In genomic region chr2:112481050-112481527, GRCh38 we compare ENCODE assay signal across 8 cellular contexts. TPM values are rescaled to one million over a fixed set of nuclear protein-coding genes. Genes with fewer than 3 reads are reported as not detected.
DNase-seq lines count a peak whose midpoint lies in the region; ATAC-seq and TF ChIP-seq lines count a peak whose summit lies in the region.

No MANE protein-coding gene starts in this region.

- peak; percentile 90 for TF ChIP-seq CTCF in C4-2B (conservative IDR thresholded peaks at IDR 0.05)

- no peaks in the 10 kb centered on the region for H3K9me3 ChIP-seq in ectodermal cell (ENCODE audit: control insufficient read depth, low read length)

- peak overlapping the region; percentile 87 for H3K27ac ChIP-seq in C4-2B
- H3K27ac ChIP-seq in ectodermal cell (ENCODE audit: insufficient read depth, low read depth, low read length, poor library complexity, severe bottlenecking): peak overlapping the region; percentile 62

- H3K27me3 Mint-ChIP-seq in activated CD4-positive, alpha-beta memory T cell treated with anti-CD3 and anti-CD28 coated beads, Interleukin-2, amount 10 ng/mL, durations not matched to agents 7 days and 5 days: no peaks in the 10 kb centered on the region

- CTCF ChIA-PET in activated CD4-positive, alpha-beta memory T cell treated with anti-CD3 and anti-CD28 coated beads, Interleukin-2, amount 10 ng/mL, durations not matched to agents 7 days and 5 days (lab: Charles Lee): interaction anchor here (0.6 to 3.1 kb wide), 18 partner anchors 10 to 461 kb away, joined by 3 to 19 read pairs (median 4); partner anchors contain the start of genes CHCHD5 and POLR1B

- peaks cover 29% of the 10 kb centered on the region for H3K4me1 Mint-ChIP-seq in activated CD4-positive, alpha-beta memory T cell treated with anti-CD3 and anti-CD28 coated beads, Interleukin-2, amount 10 ng/mL, durations not matched to agents 7 days and 5 days

- peaks cover 19% of the 10 kb centered on the region for H3K36me3 Mint-ChIP-seq in activated CD4-positive, alpha-beta memory T cell treated with anti-CD3 and anti-CD28 coated beads, Interleukin-2, amount 10 ng/mL, durations not matched to agents 7 days and 5 days (ENCODE audit: low read depth)

- no peaks in the 10 kb centered on the region for H3K9me3 Mint-ChIP-seq in activated CD4-positive, alpha-beta memory T cell treated with anti-CD3 and anti-CD28 coated beads, Interleukin-2, amount 10 ng/mL, durations not matched to agents 7 days and 5 days

- H3K27ac Mint-ChIP-seq in activated CD4-positive, alpha-beta memory T cell treated with anti-CD3 and anti-CD28 coated beads, Interleukin-2, amount 10 ng/mL, durations not matched to agents 7 days and 5 days: peak overlapping the region; percentile 84

- peaks cover 7% of the 10 kb centered on the region for H3K4me1 ChIP-seq in ectodermal cell (ENCODE audit: control insufficient read depth, insufficient read depth, low read length)

- peak overlapping the region; percentile 82 for H3K4me3 Mint-ChIP-seq in activated CD4-positive, alpha-beta memory T cell treated with anti-CD3 and anti-CD28 coated beads, Interleukin-2, amount 10 ng/mL, durations not matched to agents 7 days and 5 days

- POLR2A ChIA-PET in activated CD4-positive, alpha-beta memory T cell treated with anti-CD3 and anti-CD28 coated beads, Interleukin-2, amount 10 ng/mL, durations not matched to agents 7 days and 5 days (lab: Charles Lee): interaction anchor here (1.0 to 1.6 kb wide), 7 partner anchors 14 to 225 kb away, joined by 3 to 8 read pairs (median 4); partner anchors contain the start of genes CHCHD5 and POLR1B

- peak; percentile 62 for DNase-seq in NCI-H82 treated with DMSO at 0.1 percent for 48 hours (lab: John Stamatoyannopoulos, UW; ENCODE audit: unreplicated experiment)
- peak; percentile 88 for DNase-seq in activated CD4-positive, alpha-beta memory T cell treated with anti-CD3 and anti-CD28 coated beads, Interleukin-2, amount 10 ng/mL, durations not matched to agents 7 days and 5 days
- DNase-seq in lung microvascular endothelial cell (ENCODE audit: low read depth in 2 of 2): peak; percentile 83 to 86
- DNase-seq in stimulated activated CD4-positive, alpha-beta T cell treated with anti-CD3 and anti-CD28 coated beads, TNF-alpha, amount 100 ng/mL, for 4 hours (ENCODE audit: low read depth in 3 of 3): peak; percentile 63 to 69 (median 65)

- 1% methylated on average over 19 of the region's 19 CpGs for WGBS in ectodermal cell, 2 experiments

- no peaks in the 10 kb centered on the region for H3K27me3 ChIP-seq in ectodermal cell (ENCODE audit: control insufficient read depth, insufficient read depth, low read length, poor library complexity, severe bottlenecking)

- peak overlapping the region; percentile 54 for H3K4me3 ChIP-seq in ectodermal cell (ENCODE audit: insufficient read depth, low read depth, low read length)

- peak; percentile 62 for ATAC-seq in GM19328 (IDR thresholded peaks at IDR 0.05; ENCODE audit: unreplicated experiment)
- peak; percentile 46 for ATAC-seq in HG03469 (IDR thresholded peaks at IDR 0.05; ENCODE audit: unreplicated experiment)

- peaks cover 3% of the 10 kb centered on the region for H3K36me3 ChIP-seq in ectodermal cell (ENCODE audit: control insufficient read depth, insufficient read depth, low read length)

RNA-seq across cellular contexts. Expression of gene TTL, which starts 0.9 kb away (rescaled TPM):
- total RNA-seq in activated CD4-positive, alpha-beta memory T cell treated with anti-CD3 and anti-CD28 coated beads, Interleukin-2, amount 10 ng/mL, durations not matched to agents 7 days and 5 days: 10 to 100 TPM; 31.8 to 33.2 TPM
- polyA plus RNA-seq in ectodermal cell (2013, experiment 1 of 4): 79.7 TPM
- 72.4 TPM for polyA plus RNA-seq in ectodermal cell (2013, experiment 2 of 4)
- 51.4 TPM for polyA plus RNA-seq in ectodermal cell (2013, experiment 3 of 4)
- polyA plus RNA-seq in ectodermal cell (2013, experiment 4 of 4): 55.7 TPM
- total RNA-seq in lung microvascular endothelial cell: 5.8 and 9.2 TPM in 2 replicates

RNA-seq across cellular contexts. Expression of gene RGPD8, which starts 47.6 kb away (rescaled TPM):
- total RNA-seq in activated CD4-positive, alpha-beta memory T cell treated with anti-CD3 and anti-CD28 coated beads, Interleukin-2, amount 10 ng/mL, durations not matched to agents 7 days and 5 days: 1 to 10 TPM; 7.9 to 9.5 TPM
- 11.0 TPM for polyA plus RNA-seq in ectodermal cell (2013, experiment 1 of 4)
- polyA plus RNA-seq in ectodermal cell (2013, experiment 2 of 4): 12.4 TPM
- polyA plus RNA-seq in ectodermal cell (2013, experiment 3 of 4): 9.6 TPM
- 10.1 TPM for polyA plus RNA-seq in ectodermal cell (2013, experiment 4 of 4)
- total RNA-seq in lung microvascular endothelial cell: 2.4 and 7.1 TPM in 2 replicates

Comparison
In these comparisons a context has a peak if more than half of its experiments do, and no peak if none do; other contexts are left out.
1. Peak in every context shown above with its lines: DNase-seq, ATAC-seq, H3K4me3 ChIP-seq and H3K27ac ChIP-seq.